Comparison of ENCODE assay signal across 8 cellular contexts in genomic region chr5:126449751-126450271, GRCh38. TPM values are rescaled to one million over a fixed set of nuclear protein-coding genes. Genes with fewer than 3 reads are reported as not detected.
DNase-seq lines count a peak whose midpoint lies in the region; ATAC-seq and TF ChIP-seq lines count a peak whose summit lies in the region.

No MANE protein-coding gene starts in this region.

- no peak overlapping the region for H3K4me3 ChIP-seq in SK-N-SH (ENCODE audit: low read depth in 2 of 2, low read length in 1 of 2)

- H3K4me3 Mint-ChIP-seq in activated naive CD8-positive, alpha-beta T cell treated with anti-CD3 and anti-CD28 coated beads, Interleukin-2, amount 50 U/mL, for 24 hours: peak overlapping the region; percentile 76

- 69% methylated on average over 8 of the region's 8 CpGs for WGBS in SK-N-SH (ENCODE audit: low lambda C conversion rate)

- H3K27ac ChIP-seq in SK-N-SH (ENCODE audit: low read depth in 2 of 2, low read length in 1 of 2): peak overlapping the region; percentile 47 to 54; a peak in 3 of 4 replicates

- H3K79me2 ChIP-seq in SK-N-SH (ENCODE audit: insufficient read depth): peaks cover 24% of the 10 kb centered on the region; the same call in 1 of the 2 replicates

- TF ChIP-seq EP300 in SK-N-SH (IDR thresholded peaks at IDR 0.05; ENCODE audit: borderline replicate concordance in 1 of 2, low read depth in 1 of 2, low read length in 1 of 2): no peak

- no peak for TF ChIP-seq RAD21 in SK-N-SH (IDR thresholded peaks at IDR 0.05; ENCODE audit: low read length)

- no peaks in the 10 kb centered on the region for H3K9me2 ChIP-seq in SK-N-SH

- H3K4me1 ChIP-seq in SK-N-SH (ENCODE audit: control insufficient read depth in 1 of 2, insufficient read depth in 2 of 2, low read depth in 1 of 2, low read length in 1 of 2): peaks cover 0 to 8% of the 10 kb centered on the region in 2 experiments; a peak in 3 of 4 replicates

- peaks cover 0 to 3% of the 10 kb centered on the region in 2 experiments for H3K36me3 ChIP-seq in SK-N-SH (replicated peaks in 1 of 2; ENCODE audit: control insufficient read depth in 1 of 2, insufficient read depth in 2 of 2, low read length in 1 of 2)

- no peaks in the 10 kb centered on the region for H4K20me1 ChIP-seq in SK-N-SH (ENCODE audit: insufficient read depth)

- peak overlapping the region; percentile 88 for H2AFZ ChIP-seq in SK-N-SH (ENCODE audit: low read depth)

- peaks cover 74% of the 10 kb centered on the region for H3K4me1 Mint-ChIP-seq in activated naive CD8-positive, alpha-beta T cell treated with anti-CD3 and anti-CD28 coated beads, Interleukin-2, amount 50 U/mL, for 24 hours

- H3K27me3 Mint-ChIP-seq in activated naive CD8-positive, alpha-beta T cell treated with anti-CD3 and anti-CD28 coated beads, Interleukin-2, amount 50 U/mL, for 24 hours: no peaks in the 10 kb centered on the region

- H3K4me2 ChIP-seq in SK-N-SH: peak overlapping the region; percentile 29

- H3K9me3 ChIP-seq in SK-N-SH: no peaks in the 10 kb centered on the region

- H3K36me3 Mint-ChIP-seq in activated naive CD8-positive, alpha-beta T cell treated with anti-CD3 and anti-CD28 coated beads, Interleukin-2, amount 50 U/mL, for 24 hours (ENCODE audit: low read depth): peaks cover 6% of the 10 kb centered on the region

- no peak for TF ChIP-seq CTCF in SK-N-SH (IDR thresholded peaks at IDR 0.05)

- no peaks in the 10 kb centered on the region for H3F3A ChIP-seq in SK-N-SH (replicated peaks; ENCODE audit: insufficient read depth)

- POLR2A ChIA-PET in SK-N-SH (lab: Yijun Ruan, JAX): no interaction called here

- H3K9me3 Mint-ChIP-seq in activated naive CD8-positive, alpha-beta T cell treated with anti-CD3 and anti-CD28 coated beads, Interleukin-2, amount 50 U/mL, for 24 hours: no peaks in the 10 kb centered on the region

- peak overlapping the region; percentile 45 for H3K9ac ChIP-seq in SK-N-SH

- ATAC-seq in GM18517 (IDR thresholded peaks at IDR 0.05; ENCODE audit: unreplicated experiment): peak; percentile 85
- ATAC-seq in HG02852 (IDR thresholded peaks at IDR 0.05; ENCODE audit: unreplicated experiment): peak; percentile 77
- peak; percentile 98 for ATAC-seq in activated naive CD8-positive, alpha-beta T cell treated with anti-CD3 and anti-CD28 coated beads, Interleukin-2, amount 50 U/mL, for 24 hours

- CTCF ChIA-PET in SK-N-SH (lab: Yijun Ruan, JAX): interaction anchor here (0.6 to 1.5 kb wide), 2 partner anchors 24 to 1201 kb away, joined by 3 to 4 read pairs; no protein-coding TSS in a partner anchor

- no peak for DNase-seq in SK-N-SH
- peak; percentile 60 for DNase-seq in activated naive CD8-positive, alpha-beta T cell treated with anti-CD3 and anti-CD28 coated beads, Interleukin-2, amount 50 U/mL, for 24 hours
- peak; percentile 94 for DNase-seq in kidney tubule cell (ENCODE audit: low spot score)
- peak; percentile 23 to 42 for DNase-seq in stimulated activated CD8-positive, alpha-beta memory T cell treated with anti-CD3 and anti-CD28 coated beads, Interleukin-15, amount 100 ng/mL, for 4 hours (ENCODE audit: low read depth in 2 of 2)
- no peak for DNase-seq in SIG-M5 treated with dmso at 0.1 percent for 504 hours (lab: John Stamatoyannopoulos, UW; ENCODE audit: unreplicated experiment)
- DNase-seq in occipital lobe (lab: John Stamatoyannopoulos, UW): no peak

- no peaks in the 10 kb centered on the region for H3K27me3 ChIP-seq in SK-N-SH (ENCODE audit: insufficient read depth)

- H3K27ac Mint-ChIP-seq in activated naive CD8-positive, alpha-beta T cell treated with anti-CD3 and anti-CD28 coated beads, Interleukin-2, amount 50 U/mL, for 24 hours: peak overlapping the region; percentile 93

TF ChIP-seq in SK-N-SH, 30 proteins besides CTCF, POLR2A, EP300 and RAD21:
- TF ChIP-seq POLR2AphosphoS5 (IDR thresholded peaks at IDR 0.05; ENCODE audit: low read depth, low read length): no peak
- no peak for TF ChIP-seq RXRA (IDR thresholded peaks at IDR 0.05; ENCODE audit: borderline replicate concordance, low read depth)
- no peak for TF ChIP-seq IRF3 (IDR thresholded peaks at IDR 0.05; ENCODE audit: low read depth, low read length)
- TF ChIP-seq NRF1 (IDR thresholded peaks at IDR 0.05; ENCODE audit: low read depth, low read length): no peak
- TF ChIP-seq TCF12 (IDR thresholded peaks at IDR 0.05): no peak
- TF ChIP-seq ELF1 (IDR thresholded peaks at IDR 0.05): no peak
- no peak for TF ChIP-seq FOXJ3 (CRISPR knock-in tag; IDR thresholded peaks at IDR 0.05)
- TF ChIP-seq MEF2A (IDR thresholded peaks at IDR 0.05; ENCODE audit: borderline replicate concordance, low read depth): no peak

RNA-seq across cellular contexts. Expression of gene GRAMD2B, which starts 26.6 kb away (rescaled TPM):
- polyA plus RNA-seq in SK-N-SH (2012; rRNA removed): 16.0 and 20.9 TPM in 2 replicates
- 17.1 and 21.0 TPM in 2 replicates for polyA plus RNA-seq in SK-N-SH (2012; cell fraction: cytosol; rRNA removed)
- 20.0 and 27.5 TPM in 2 replicates for polyA plus RNA-seq in SK-N-SH (2012; cell fraction: nucleus; rRNA removed)
- total RNA-seq in occipital lobe: 11.2 TPM

Comparison
In these comparisons a context has a peak if more than half of its experiments do, and no peak if none do; other contexts are left out.
1. DNase-seq: peak in activated naive CD8-positive, alpha-beta T cell treated with anti-CD3 and anti-CD28 coated beads, Interleukin-2, amount 50 U/mL, for 24 hours (single experiment), kidney tubule cell (single experiment) and stimulated activated CD8-positive, alpha-beta memory T cell treated with anti-CD3 and anti-CD28 coated beads, Interleukin-15, amount 100 ng/mL, for 4 hours (2 of 2); none in SK-N-SH (single experiment), SIG-M5 treated with dmso at 0.1 percent for 504 hours (single experiment) and occipital lobe (single experiment).
2. Peak in every context shown above with its lines, with median percentiles within 50 percentile points of each other: ATAC-seq.